Comparison of ENCODE assay signal across 8 cellular contexts in the genomic region with DNA sequence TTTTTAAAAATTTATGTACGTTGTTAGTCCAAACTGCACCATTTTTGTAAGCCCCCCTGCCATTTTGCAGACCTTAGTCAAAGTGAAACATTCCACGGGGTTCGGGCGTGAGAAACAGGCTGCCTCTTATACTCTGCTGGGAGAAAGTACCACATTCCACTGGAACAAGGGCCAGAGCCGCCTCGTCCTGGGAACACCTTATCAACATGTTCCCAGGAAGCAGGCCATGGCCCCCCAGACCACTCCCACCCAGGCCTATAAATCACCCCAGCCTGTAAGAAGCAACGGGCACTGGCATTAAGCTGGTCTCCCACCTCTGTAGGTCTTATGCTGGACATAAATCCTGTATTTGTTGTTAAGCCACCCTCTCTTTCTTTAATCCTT. TPM values are rescaled to one million over a fixed set of nuclear protein-coding genes. Genes with fewer than 3 reads are reported as not detected.
DNase-seq lines count a peak whose midpoint lies in the region; ATAC-seq and TF ChIP-seq lines count a peak whose summit lies in the region.

No MANE protein-coding gene starts in this region.

- CTCF ChIA-PET in Caco-2 (lab: Charles Lee) (no interaction called here), Panc1 (lab: Charles Lee) (no interaction called here)

- H3K36me3 Mint-ChIP-seq in Caco-2 (ENCODE audit: insufficient read depth, unreplicated experiment), result peaks cover 7% of the 10 kb centered on the region
- peaks cover 0 to 15% (median 14%) of the 10 kb centered on the region in 3 donors for H3K36me3 Mint-ChIP-seq in naive thymus-derived CD8-positive, alpha-beta T cell

- H3K27me3 ChIP-seq in Caco-2 (replicated peaks; ENCODE audit: control insufficient read depth, insufficient read depth, low read length) (no peaks in the 10 kb centered on the region), Panc1 (ENCODE audit: control insufficient read depth, insufficient read depth, low read length) (peaks cover 4% of the 10 kb centered on the region; the same call in 1 of the 2 replicates), dorsolateral prefrontal cortex (no peaks in the 10 kb centered on the region)

- peak overlapping the region; percentile 75 for H3K4me3 Mint-ChIP-seq in Caco-2 (ENCODE audit: unreplicated experiment)
- peak overlapping the region; percentile 81 to 99 (median 94) for H3K4me3 Mint-ChIP-seq in naive thymus-derived CD8-positive, alpha-beta T cell

- H3K9me3 Mint-ChIP-seq in Caco-2 (ENCODE audit: unreplicated experiment), result no peaks in the 10 kb centered on the region
- H3K9me3 Mint-ChIP-seq in naive thymus-derived CD8-positive, alpha-beta T cell, result peaks cover 0 to 9% (median 0%) of the 10 kb centered on the region in 9 donors

- H3K27ac ChIP-seq in Panc1 (ENCODE audit: low read length), result peak overlapping the region; percentile 99
- peak overlapping the region in 22 of 59 donors; percentile 60 to 96 (median 86) for H3K27ac ChIP-seq in dorsolateral prefrontal cortex

- no peaks in the 10 kb centered on the region for H3K4me1 Mint-ChIP-seq in Caco-2 (ENCODE audit: low read depth, unreplicated experiment)
- H3K4me1 Mint-ChIP-seq in naive thymus-derived CD8-positive, alpha-beta T cell, result peaks cover 5 to 38% (median 25%) of the 10 kb centered on the region in 4 donors

- H3K36me3 ChIP-seq in Caco-2 (ENCODE audit: control insufficient read depth, insufficient read depth, low read length) (no peaks in the 10 kb centered on the region), Panc1 (ENCODE audit: control insufficient read depth, insufficient read depth, low read length) (peaks cover 34% of the 10 kb centered on the region)

- TSS peak; percentile 94 for BruUV-seq in Caco-2 (replicated peaks; lab: Mats Ljungman, UMichigan)
- TSS peak; percentile 97 for BruUV-seq in Panc1 (replicated peaks; lab: Mats Ljungman, UMichigan)

- no peaks in the 10 kb centered on the region for H3K27me3 Mint-ChIP-seq in Caco-2 (ENCODE audit: insufficient read depth, unreplicated experiment)
- H3K27me3 Mint-ChIP-seq in naive thymus-derived CD8-positive, alpha-beta T cell, result peaks cover 11 to 34% (median 21%) of the 10 kb centered on the region in 5 donors

- TF ChIP-seq CTCF in Caco-2 (IDR thresholded peaks at IDR 0.05; ENCODE audit: insufficient read depth in 1 of 2, low read depth in 1 of 2, low read length in 1 of 2, severe bottlenecking in 1 of 2, unreplicated experiment in 1 of 2) (no peak), Panc1 (IDR thresholded peaks at IDR 0.05) (no peak), dorsolateral prefrontal cortex (IDR thresholded peaks at IDR 0.05 in 54 of 56, conservative IDR thresholded peaks at IDR 0.05 in 2 of 56; ENCODE audit: low read depth in 1 of 56, partially characterized antibody in 56 of 56) (no peak)

- intact Hi-C loops in Caco-2 (cut with micrococcal nuclease; ENCODE audit: unreplicated experiment) (no loop called here), Panc1 (cut with micrococcal nuclease; ENCODE audit: unreplicated experiment) (no loop called here), dorsolateral prefrontal cortex (cut with DNase I) (no loop called here)

- POLR2A ChIA-PET in Caco-2 (lab: Charles Lee) (no interaction called here), Panc1 (lab: Charles Lee) (no interaction called here)
- POLR2A ChIA-PET in naive thymus-derived CD8-positive, alpha-beta T cell (lab: Charles Lee), result interaction anchor here (0.7 to 2.1 kb wide), 6 partner anchors 15 to 876 kb away, joined by 3 to 17 read pairs (median 7); a partner anchor contains a TSS

- ATAC-seq in Panc1, result no peak
- ATAC-seq in naive thymus-derived CD8-positive, alpha-beta T cell, result no peak

- no peaks in the 10 kb centered on the region for H3K4me1 ChIP-seq in Caco-2
- H3K4me1 ChIP-seq in Panc1 (ENCODE audit: control insufficient read depth, insufficient read depth, low read length), result peaks cover 10% of the 10 kb centered on the region; the same call in 1 of the 2 replicates

- DNase-seq in Caco-2 (peak; percentile 2 to 31), Panc1 (ENCODE audit: low read depth, low spot score) (no peak), dorsolateral prefrontal cortex (peak in 2 of 10 donors; percentile 2 to 28), NCI-H226 (no peak), AG08396 (ENCODE audit: low spot score) (no peak), KBM-7 (no peak), cortex of kidney (lab: John Stamatoyannopoulos, UW) (no peak)
- peak in 3 of 10 donors; percentile 6 to 60 (median 14) for DNase-seq in naive thymus-derived CD8-positive, alpha-beta T cell

- peak overlapping the region; percentile 27 for H3K4me3 ChIP-seq in Caco-2 (ENCODE audit: low read depth, low read length)
- peak overlapping the region; percentile 95 to 100 for H3K4me3 ChIP-seq in Panc1 (ENCODE audit: low read depth in 2 of 2, low read length in 2 of 2)
- peak overlapping the region; percentile 68 to 97 (median 86) for H3K4me3 ChIP-seq in dorsolateral prefrontal cortex

- H3K9me3 ChIP-seq in Caco-2 (no peaks in the 10 kb centered on the region), Panc1 (ENCODE audit: control insufficient read depth, insufficient read depth, low read depth, low read length) (peaks cover 7% of the 10 kb centered on the region; the same call in 1 of the 2 replicates)

- peak overlapping the region; percentile 99 for H3K27ac Mint-ChIP-seq in Caco-2 (ENCODE audit: unreplicated experiment)
- H3K27ac Mint-ChIP-seq in naive thymus-derived CD8-positive, alpha-beta T cell, result peak overlapping the region; percentile 74 to 100 (median 98)

- in situ Hi-C loops in Panc1 (cut with HindIII; ENCODE audit: low pct_unique_long_range_greater_than_20kb, low sequenced_read_pairs), result no loop called here
- in situ Hi-C loops in KBM-7 (cut with MboI; ENCODE audit: low pct_unique_long_range_greater_than_20kb, low sequenced_read_pairs), result no loop called here

RNA-seq across cellular contexts. Expression of a gene that starts 0.9 kb away (rescaled TPM):
- 48.0 and 54.2 TPM in 2 replicates for total RNA-seq in Caco-2 (2022)
- 64.9 TPM for total RNA-seq in Panc1 (2021; ENCODE audit: unreplicated experiment)
- polyA plus RNA-seq in Panc1 (2012; ENCODE audit: insufficient read length), result 25.9 TPM
- total RNA-seq in dorsolateral prefrontal cortex, result 100 to 1,000 TPM in 114 of 120 experiments, 10 to 100 TPM in 6; 72.7 to 146 (median 116) TPM
- total RNA-seq in naive thymus-derived CD8-positive, alpha-beta T cell, result 100 to 1,000 TPM; 171 to 175 TPM
- polyA plus RNA-seq in naive thymus-derived CD8-positive, alpha-beta T cell, result 10 to 100 TPM; 40.9 to 67.7 (median 63.3) TPM

RNA-seq across cellular contexts. Expression of a gene that starts 34.1 kb away (rescaled TPM):
- total RNA-seq in Caco-2 (2022) (not detected in 2 replicates), Panc1 (2021; ENCODE audit: unreplicated experiment) (0.08 TPM), dorsolateral prefrontal cortex (1 to 10 TPM in 86 of 120 experiments, under 1 TPM in 33, not detected in 1; 0.26 to 6.2 (median 1.6) TPM)
- polyA plus RNA-seq in Panc1 (2012; ENCODE audit: insufficient read length), result not detected
- total RNA-seq in naive thymus-derived CD8-positive, alpha-beta T cell, result under 1 TPM; 0.11 to 0.26 TPM
- not detected for polyA plus RNA-seq in naive thymus-derived CD8-positive, alpha-beta T cell

Comparison
In these comparisons a context has a peak if more than half of its experiments do, and no peak if none do; other contexts are left out.
1. DNase-seq: peak in Caco-2 (2 of 2); none in Panc1 (single experiment), NCI-H226 (single experiment), AG08396 (single experiment), KBM-7 (single experiment) and cortex of kidney (single experiment).
2. H3K4me3 ChIP-seq: peak in every context shown above with its lines; median percentile 98 in Panc1; 86 in dorsolateral prefrontal cortex; 27 in Caco-2.